In the genomic region with DNA sequence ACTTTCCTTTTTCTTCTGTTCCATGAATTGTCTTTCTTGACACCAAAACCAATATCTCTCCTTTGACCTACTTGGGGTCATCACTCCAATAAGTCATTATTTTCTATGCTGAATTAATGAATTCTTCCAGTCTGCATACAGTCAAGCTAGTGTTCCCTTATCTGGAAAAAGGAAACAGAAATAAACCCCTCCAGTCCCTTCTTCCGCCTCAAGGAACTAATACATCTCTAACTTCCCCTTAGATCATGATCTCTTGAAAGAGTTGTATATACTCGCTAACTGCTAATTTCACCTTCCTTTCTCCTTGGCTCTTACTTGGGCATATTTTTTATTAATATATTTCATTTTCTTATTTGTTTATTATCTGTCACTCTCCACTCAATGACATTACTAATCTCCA, we compare ENCODE assay signal across 18 cellular contexts.
"Had no signal": no experiment of that assay in that cellular context is flagged by ENCODE, and none has a peak within 500 bp of the region (broad histone marks: within the 10 kb centered on the region; RNA-seq: fewer than 3 reads in every experiment).

No MANE protein-coding gene starts in this region.

- DNase-seq: activated CD4-positive, alpha-beta T cell treated with anti-CD3 and anti-CD28 coated beads, Interleukin-2, amount 50 U/mL, for 1 hour; activated CD4-positive, CD25-positive, alpha-beta regulatory T cell treated with anti-CD3 and anti-CD28 coated beads, Interleukin-2, amount 50 U/mL, for 72 hours; activated CD8-positive, alpha-beta memory T cell treated with anti-CD3 and anti-CD28 coated beads, Interleukin-2, amount 50 U/mL, for 4 hours; activated effector memory CD4-positive, alpha-beta T cell treated with Interleukin-2 at 50 U/mL for 16 hours; activated naive CD4-positive, alpha-beta T cell treated with anti-CD3 and anti-CD28 coated beads, Interleukin-2, amount 10 ng/mL, durations not matched to agents 7 days and 5 days; activated T-cell treated with anti-CD3 and anti-CD28 coated beads, Interleukin-2, amount 50 U/mL, for 4 hours; aorta; foreskin keratinocyte; hippocampal formation; left cardiac atrium; mesendoderm; natural killer cell; pancreas; right lobe of liver; stimulated activated CD4-positive, alpha-beta T cell treated with anti-CD3 and anti-CD28 coated beads, Interleukin-4, amount 100 ng/mL, for 24 hours; stomach; trophoblast cell had no signal

- ATAC-seq: activated T-cell treated with anti-CD3 and anti-CD28 coated beads, Interleukin-2, amount 50 U/mL, for 4 hours; foreskin keratinocyte; left cardiac atrium; natural killer cell; pancreas; right lobe of liver; stimulated activated effector memory CD8-positive, alpha-beta T cell treated with anti-CD3 and anti-CD28 coated beads, Interleukin-12 subunit alpha, Interleukin-12 subunit beta, amount 100 ng/mL, for 72 hours had no signal
